ENCODE assay signal across 23 cellular contexts in genomic region chr5:72064801-72065570, GRCh38. TPM values are rescaled to one million over a fixed set of nuclear protein-coding genes. Genes with fewer than 3 reads are reported as not detected.
A peak's percentile ranks its signal among the peaks of the same experiment; 100 is the strongest.
DNase-seq lines count a peak whose midpoint lies in the region; ATAC-seq, FAIRE-seq and TF ChIP-seq lines count a peak whose summit lies in the region.
"Had no signal": no experiment of that assay in that cellular context is flagged by ENCODE, and none has a peak within 500 bp of the region (broad histone marks: within the 10 kb centered on the region; RNA-seq: fewer than 3 reads in every experiment).

No MANE protein-coding gene starts in this region.

- H3K4me3 Mint-ChIP-seq in activated CD8-positive, alpha-beta T cell treated with anti-CD3 and anti-CD28 coated beads, Interleukin-2, amount 10 ng/mL, durations not matched to agents 7 days and 5 days, result no peak overlapping the region
- H3K4me3 Mint-ChIP-seq: memory B cell; naive thymus-derived CD8-positive, alpha-beta T cell had no signal

- no peaks in the 10 kb centered on the region for H3K4me1 Mint-ChIP-seq in activated CD8-positive, alpha-beta T cell treated with anti-CD3 and anti-CD28 coated beads, Interleukin-2, amount 10 ng/mL, durations not matched to agents 7 days and 5 days (ENCODE audit: low read depth)
- H3K4me1 Mint-ChIP-seq: memory B cell; naive thymus-derived CD8-positive, alpha-beta T cell had no signal

- TF ChIP-seq CTCF in H1 (IDR thresholded peaks at IDR 0.05; ENCODE audit: control extremely low read depth in 1 of 3, insufficient read depth in 1 of 3, low read depth in 1 of 3, low read length in 3 of 3), result no peak

- FAIRE-seq in H1 (lab: Jason Lieb, UNC), result peak; percentile 52
- FAIRE-seq: GM12878, islet of Langerhans, small intestine had no signal

- H3K18ac ChIP-seq in H1 (ENCODE audit: extremely low read depth, low read length), result no peak overlapping the region; the same call in 1 of the 2 replicates

- H3K9me3 Mint-ChIP-seq in activated CD8-positive, alpha-beta T cell treated with anti-CD3 and anti-CD28 coated beads, Interleukin-2, amount 10 ng/mL, durations not matched to agents 7 days and 5 days (ENCODE audit: insufficient read depth), result no peaks in the 10 kb centered on the region
- H3K9me3 Mint-ChIP-seq: memory B cell had no signal

- no peaks in the 10 kb centered on the region for H3K79me1 ChIP-seq in H1 (ENCODE audit: low read depth, low read length)

- H3K4me1 ChIP-seq in HUES64 (ENCODE audit: insufficient read depth, low read length), result peaks cover 37% of the 10 kb centered on the region
- peaks cover 11 to 21% (median 16%) of the 10 kb centered on the region in 4 experiments for H3K4me1 ChIP-seq in H1 (replicated peaks in 1 of 4; ENCODE audit: control insufficient read depth in 3 of 4, insufficient read depth in 4 of 4, low read length in 3 of 4)
- no peaks in the 10 kb centered on the region for H3K4me1 ChIP-seq in effector memory CD4-positive, alpha-beta T cell (ENCODE audit: control insufficient read depth, insufficient read depth, low read length, poor library complexity, severe bottlenecking)
- H3K4me1 ChIP-seq: Caco-2, heart left ventricle had no signal

- H3K4me3 ChIP-seq in HUES64 (ENCODE audit: low read length) (no peak overlapping the region), H1 (ENCODE audit: extremely low read depth in 1 of 4, insufficient read depth in 2 of 4, low read depth in 3 of 4, low read length in 4 of 4) (peak overlapping the region in 1 of 4 experiments; percentile 9; a peak in 2 of 8 replicates)
- no peak overlapping the region for H3K4me3 ChIP-seq in effector memory CD4-positive, alpha-beta T cell (ENCODE audit: insufficient read depth, low read depth, low read length, poor library complexity, severe bottlenecking)
- H3K4me3 ChIP-seq: GM12878, heart left ventricle had no signal

- no peak overlapping the region for H4K8ac ChIP-seq in H1 (ENCODE audit: extremely low read depth, insufficient read depth, low read length)

- no peak overlapping the region for H2BK15ac ChIP-seq in H1 (ENCODE audit: low read length)

- H2BK5ac ChIP-seq in H1 (ENCODE audit: low read depth, low read length), result 0 out of 2 replicates have a peak overlapping the region, but pooled peaks have one; percentile 22

- no peak overlapping the region for H3K27ac Mint-ChIP-seq in activated CD8-positive, alpha-beta T cell treated with anti-CD3 and anti-CD28 coated beads, Interleukin-2, amount 10 ng/mL, durations not matched to agents 7 days and 5 days
- H3K27ac Mint-ChIP-seq: memory B cell had no signal

- H3K27me3 ChIP-seq in HUES64 (ENCODE audit: insufficient read depth, low read length), result no peaks in the 10 kb centered on the region
- no peaks in the 10 kb centered on the region for H3K27me3 ChIP-seq in H1 (replicated peaks in 1 of 4; ENCODE audit: control insufficient read depth in 3 of 4, extremely low read depth in 1 of 4, insufficient read depth in 3 of 4, low read length in 3 of 4)
- no peaks in the 10 kb centered on the region for H3K27me3 ChIP-seq in effector memory CD4-positive, alpha-beta T cell (replicated peaks; ENCODE audit: control insufficient read depth, insufficient read depth, low read length, poor library complexity, severe bottlenecking)
- H3K27me3 ChIP-seq: heart left ventricle had no signal

- no peaks in the 10 kb centered on the region for H3K36me3 Mint-ChIP-seq in activated CD8-positive, alpha-beta T cell treated with anti-CD3 and anti-CD28 coated beads, Interleukin-2, amount 10 ng/mL, durations not matched to agents 7 days and 5 days (ENCODE audit: low read depth)
- H3K36me3 Mint-ChIP-seq: memory B cell; naive thymus-derived CD8-positive, alpha-beta T cell had no signal

- H4K5ac ChIP-seq in H1 (ENCODE audit: insufficient read length, low read depth, low read length), result no peak overlapping the region

- no peak overlapping the region for H2BK20ac ChIP-seq in H1 (ENCODE audit: low read length)

- H3K4me2 ChIP-seq in H1 (ENCODE audit: insufficient read depth in 1 of 2, low read depth in 2 of 2, low read length in 2 of 2), result peak overlapping the region; percentile 12 to 82; a peak in 3 of 4 replicates

- no peak overlapping the region for H4K91ac ChIP-seq in H1 (replicated peaks; ENCODE audit: insufficient read length, low read length)

- no peak overlapping the region for H3K56ac ChIP-seq in H1 (replicated peaks; ENCODE audit: insufficient read length, low read depth, low read length)

- H3K27ac ChIP-seq in HUES64 (ENCODE audit: low read depth, low read length) (peak overlapping the region; percentile 75; the same call in 1 of the 2 replicates), H1 (ENCODE audit: low read depth, low read length) (no peak overlapping the region)
- no peak overlapping the region for H3K27ac ChIP-seq in effector memory CD4-positive, alpha-beta T cell (ENCODE audit: insufficient read depth, low read length, poor library complexity, severe bottlenecking)
- H3K27ac ChIP-seq: heart left ventricle had no signal

- H3K27me3 Mint-ChIP-seq in activated CD8-positive, alpha-beta T cell treated with anti-CD3 and anti-CD28 coated beads, Interleukin-2, amount 10 ng/mL, durations not matched to agents 7 days and 5 days (ENCODE audit: low read depth), result peaks cover 3% of the 10 kb centered on the region

- DNase-seq in D341Med (ENCODE audit: low spot score), result peak; percentile 84
- peak; percentile 90 to 97 for DNase-seq in NCI-H524 (lab: John Stamatoyannopoulos, UW)
- DNase-seq in H1 (ENCODE audit: low read depth in 1 of 2, low spot score in 2 of 2), result no peak
- no peak for DNase-seq in activated CD8-positive, alpha-beta T cell treated with anti-CD3 and anti-CD28 coated beads, Interleukin-2, amount 10 ng/mL, durations not matched to agents 7 days and 5 days
- no peak for DNase-seq in effector memory CD4-positive, alpha-beta T cell
- DNase-seq in KG1 (lab: John Stamatoyannopoulos, UW), result no peak
- DNase-seq: activated CD4-positive, alpha-beta T cell treated with anti-CD3 and anti-CD28 coated beads for 48 hours; activated CD8-positive, alpha-beta memory T cell treated with anti-CD3 and anti-CD28 coated beads, Interleukin-2, amount 50 U/mL, for 48 hours; activated gamma-delta T cell; amniotic stem cell; Caco-2; GDM1; HCEC 1CT; heart left ventricle; Karpas-422; naive thymus-derived CD8-positive, alpha-beta T cell; stimulated activated CD4-positive, alpha-beta T cell treated with anti-CD3 and anti-CD28 coated beads, Interleukin-4, amount 100 ng/mL, for 4 hours had no signal

- H3K23ac ChIP-seq in H1 (ENCODE audit: insufficient read length), result no peak overlapping the region

- H2BK12ac ChIP-seq in H1 (ENCODE audit: low read depth, low read length), result peak overlapping the region; percentile 55; the same call in 1 of the 2 replicates

- no peak for TF ChIP-seq RAD21 in H1 (IDR thresholded peaks at IDR 0.05 in 1 of 2, conservative IDR thresholded peaks at IDR 0.05 in 1 of 2; ENCODE audit: low read depth in 2 of 2, low read length in 2 of 2)

- no peak overlapping the region for H3K4ac ChIP-seq in H1 (replicated peaks; ENCODE audit: insufficient read length, low read depth, low read length)

- no peak overlapping the region for H3K14ac ChIP-seq in H1 (ENCODE audit: insufficient read length)

- no peaks in the 10 kb centered on the region for H3K23me2 ChIP-seq in H1 (ENCODE audit: low read depth, low read length)

- no peaks in the 10 kb centered on the region for H4K20me1 ChIP-seq in H1 (replicated peaks in 1 of 2; ENCODE audit: control insufficient read depth in 1 of 2, insufficient read depth in 2 of 2, low read length in 2 of 2)

- no peaks in the 10 kb centered on the region for H3K79me2 ChIP-seq in H1 (ENCODE audit: control insufficient read depth in 1 of 2, insufficient read depth in 2 of 2, low read length in 2 of 2)

- CTCF ChIA-PET in H1 (lab: Charles Lee; ENCODE audit: partially characterized antibody), result interaction anchor here (0.6 to 4.2 kb wide), 12 partner anchors 12 to 243 kb away, joined by 3 to 25 read pairs (median 3); no protein-coding TSS in a partner anchor
- CTCF ChIA-PET in activated CD8-positive, alpha-beta T cell treated with anti-CD3 and anti-CD28 coated beads, Interleukin-2, amount 10 ng/mL, durations not matched to agents 7 days and 5 days (lab: Charles Lee), result no interaction called here

- H3K9me3 ChIP-seq in HUES64 (ENCODE audit: insufficient read depth, low read depth, low read length), result no peaks in the 10 kb centered on the region
- no peaks in the 10 kb centered on the region for H3K9me3 ChIP-seq in H1 (ENCODE audit: insufficient read depth in 2 of 2, low read depth in 1 of 2, low read length in 1 of 2)
- no peaks in the 10 kb centered on the region for H3K9me3 ChIP-seq in effector memory CD4-positive, alpha-beta T cell (ENCODE audit: control insufficient read depth, low read length)
- H3K9me3 ChIP-seq: Caco-2, heart left ventricle had no signal

- ATAC-seq in activated CD8-positive, alpha-beta T cell treated with anti-CD3 and anti-CD28 coated beads, Interleukin-2, amount 10 ng/mL, durations not matched to agents 7 days and 5 days, result no peak
- ATAC-seq in HG03432 (IDR thresholded peaks at IDR 0.05; ENCODE audit: unreplicated experiment), result no peak
- ATAC-seq: GM12878; heart left ventricle; naive thymus-derived CD8-positive, alpha-beta T cell had no signal

- no peak for TF ChIP-seq POLR2A in H1 (IDR thresholded peaks at IDR 0.05; ENCODE audit: control extremely low read depth in 1 of 2, low read depth in 2 of 2, low read length in 2 of 2)

- 70% methylated on average over 3 of the region's 3 CpGs for WGBS in HUES64
- WGBS in H1 (ENCODE audit: extremely low coverage in 1 of 2, insufficient coverage in 1 of 2, insufficient read length in 1 of 2, insufficient replicate concordance in 2 of 2, low coverage in 1 of 2, low lambda C conversion rate in 2 of 2, missing lambda C conversion rate in 1 of 2), 2 experiments, result 77% methylated on average over 3 of the region's 3 CpGs; no CpG with 5 or more reads in 1 of the 2 experiments

- H2AFZ ChIP-seq in H1 (ENCODE audit: low read length), result no peak overlapping the region

- H3K36me3 ChIP-seq in HUES64 (ENCODE audit: insufficient read depth, low read length) (no peaks in the 10 kb centered on the region), H1 (ENCODE audit: control insufficient read depth in 2 of 4, insufficient read depth in 4 of 4, low read length in 3 of 4) (no peaks in the 10 kb centered on the region)
- H3K36me3 ChIP-seq in effector memory CD4-positive, alpha-beta T cell (ENCODE audit: control insufficient read depth, insufficient read depth, low read length), result no peaks in the 10 kb centered on the region
- H3K36me3 ChIP-seq: heart left ventricle had no signal

- peak overlapping the region; percentile 45; the same call in 1 of the 2 replicates for H2AK5ac ChIP-seq in H1 (ENCODE audit: low read depth, low read length)

- H2BK120ac ChIP-seq in H1 (replicated peaks; ENCODE audit: low read depth, low read length), result no peak overlapping the region

- POLR2A ChIA-PET in H1 (lab: Charles Lee; ENCODE audit: partially characterized antibody), result interaction anchor here (0.6 to 3.0 kb wide), 3 partner anchors 14 to 106 kb away, joined by 3 to 14 read pairs (median 14); partner anchors contain the start of gene MAP1B
- POLR2A ChIA-PET in activated CD8-positive, alpha-beta T cell treated with anti-CD3 and anti-CD28 coated beads, Interleukin-2, amount 10 ng/mL, durations not matched to agents 7 days and 5 days (lab: Charles Lee), result no interaction called here

- TF ChIP-seq EP300 in H1 (IDR thresholded peaks at IDR 0.05; ENCODE audit: borderline replicate concordance in 1 of 2, low read depth in 2 of 2, low read length in 2 of 2), result no peak

- no peak overlapping the region for H3K9ac ChIP-seq in HUES64 (ENCODE audit: low read depth, low read length)
- H3K9ac ChIP-seq in H1 (replicated peaks in 1 of 4; ENCODE audit: extremely low read depth in 1 of 4, low read depth in 3 of 4, low read length in 3 of 4), result no peak overlapping the region

RNA-seq across cellular contexts. Expression of gene MAP1B, which starts 42.3 kb away (rescaled TPM):
- polyA plus RNA-seq in HUES64 (2013, experiment 1 of 2), result 71.5 TPM
- polyA plus RNA-seq in HUES64 (2013, experiment 2 of 2), result 75.9 TPM
- 120 TPM in 2 replicates for total RNA-seq in H1 (2021; fragmentation: NEBNext Ultra II Directional; extraction: Animal tissue kit (Norgen Biotek cat#: 25700))
- 24.5 and 70.4 TPM in 2 replicates for polyA plus RNA-seq in H1 (2011; rRNA removed)
- polyA plus RNA-seq in H1 (2011; cell fraction: cytosol; rRNA removed), result 20.4 TPM
- 63.1 TPM for polyA plus RNA-seq in H1 (2011; cell fraction: nucleus; rRNA removed)
- 23.2 to 37.8 TPM (median 31.7 TPM) in 4 replicates for polyA plus RNA-seq in H1 (2012, experiment 1 of 2)
- polyA plus RNA-seq in H1 (2012, experiment 2 of 2), result 2.3 TPM
- 30.3 TPM for polyA plus RNA-seq in H1 (2013, experiment 1 of 2)
- 27.6 TPM for polyA plus RNA-seq in H1 (2013, experiment 2 of 2)
- 71.2 and 113 TPM in 2 replicates for polyA minus RNA-seq in H1 (2011; rRNA and poly(A)+ RNA removed)
- polyA minus RNA-seq in H1 (2011; cell fraction: cytosol; rRNA and poly(A)+ RNA removed), result 46.2 TPM
- 150 TPM for polyA minus RNA-seq in H1 (2011; cell fraction: nucleus; rRNA and poly(A)+ RNA removed)
- under 1 TPM in 1 of 2 experiments, not detected in 1; 0.03 TPM for total RNA-seq in activated CD8-positive, alpha-beta T cell treated with anti-CD3 and anti-CD28 coated beads, Interleukin-2, amount 10 ng/mL, durations not matched to agents 7 days and 5 days
- total RNA-seq: naive thymus-derived CD8-positive, alpha-beta T cell had no signal

Comparison
In these comparisons a context has a peak if more than half of its experiments do, and no peak if none do; other contexts are left out.
1. DNase-seq: peak in D341Med (single experiment) and NCI-H524 (2 of 2); none in H1 (0 of 2), activated CD8-positive, alpha-beta T cell treated with anti-CD3 and anti-CD28 coated beads, Interleukin-2, amount 10 ng/mL, durations not matched to agents 7 days and 5 days (single experiment), effector memory CD4-positive, alpha-beta T cell (0 of 3) and KG1 (single experiment).
2. RNA of gene MAP1B, which starts 42.3 kb away (total RNA-seq): 120 TPM in H1; 0.03 TPM in activated CD8-positive, alpha-beta T cell treated with anti-CD3 and anti-CD28 coated beads, Interleukin-2, amount 10 ng/mL, durations not matched to agents 7 days and 5 days; every median in the first group is over 100 times any median in the second.